ENCODE assay signal across 14 cellular contexts in genomic region chr1:16074217-16074616, GRCh38. TPM values are rescaled to one million over a fixed set of nuclear protein-coding genes. Genes with fewer than 3 reads are reported as not detected.
DNase-seq lines count a peak whose midpoint lies in the region; ATAC-seq and TF ChIP-seq lines count a peak whose summit lies in the region.
"Had no signal": no experiment of that assay in that cellular context is flagged by ENCODE, and none has a peak within 500 bp of the region (broad histone marks: within the 10 kb centered on the region; RNA-seq: fewer than 3 reads in every experiment).

No MANE protein-coding gene starts in this region.

- 67 to 77% methylated on average over 5 of the region's 5 CpGs for WGBS in mesodermal cell (ENCODE audit: insufficient coverage in 2 of 2), 2 experiments
- WGBS in tibial nerve, 2 donors = 78 to 82% methylated on average over 5 of the region's 5 CpGs
- 76 to 88% methylated on average over 5 of the region's 5 CpGs for WGBS in upper lobe of left lung, 2 donors

- H3F3A ChIP-seq in GM23338 (replicated peaks; ENCODE audit: low read depth) = no peaks in the 10 kb centered on the region

- peaks cover 12% of the 10 kb centered on the region for H3K4me1 Mint-ChIP-seq in GM23338
- H3K4me1 Mint-ChIP-seq in activated T-helper 2 cell treated with anti-CD3 and anti-CD28 coated beads, Interferon-gamma antibody, Interleukin-2, Interleukin-4, amounts not matched to agents 10 μg/mL and 5 μg/mL and 100 μg/mL, durations not matched to agents 14 hours and 24 hours and 36 hours (ENCODE audit: low read depth) = peaks cover 24% of the 10 kb centered on the region

- H3K9me3 Mint-ChIP-seq in GM23338 = no peaks in the 10 kb centered on the region; the same call in 2 of the 3 replicates
- no peaks in the 10 kb centered on the region for H3K9me3 Mint-ChIP-seq in activated T-helper 2 cell treated with anti-CD3 and anti-CD28 coated beads, Interferon-gamma antibody, Interleukin-2, Interleukin-4, amounts not matched to agents 10 μg/mL and 5 μg/mL and 100 μg/mL, durations not matched to agents 14 hours and 24 hours and 36 hours

- peak overlapping the region; percentile 97 for H3K4me2 ChIP-seq in BLaER1
- peak overlapping the region; percentile 88 for H3K4me2 ChIP-seq in GM23338

- peak overlapping the region; percentile 78 for H3K4me3 Mint-ChIP-seq in GM23338
- H3K4me3 Mint-ChIP-seq in activated T-helper 2 cell treated with anti-CD3 and anti-CD28 coated beads, Interferon-gamma antibody, Interleukin-2, Interleukin-4, amounts not matched to agents 10 μg/mL and 5 μg/mL and 100 μg/mL, durations not matched to agents 14 hours and 24 hours and 36 hours (ENCODE audit: low read depth) = peak overlapping the region; percentile 65

- H4K20me1 ChIP-seq in BLaER1 (peaks cover 10% of the 10 kb centered on the region), GM23338 (replicated peaks; ENCODE audit: insufficient read depth) (0 out of 2 replicates have a peak, but pooled peaks cover 3% of the 10 kb centered on the region)

- no peaks in the 10 kb centered on the region for H3K9me2 ChIP-seq in GM23338 (ENCODE audit: insufficient read depth)

- no peaks in the 10 kb centered on the region for H3K36me3 ChIP-seq in BLaER1
- no peaks in the 10 kb centered on the region for H3K36me3 ChIP-seq in GM23338 (ENCODE audit: insufficient read depth)
- H3K36me3 ChIP-seq in mesodermal cell (ENCODE audit: control insufficient read depth, insufficient read depth, low read length) = no peaks in the 10 kb centered on the region
- no peaks in the 10 kb centered on the region for H3K36me3 ChIP-seq in tibial nerve
- H3K36me3 ChIP-seq in upper lobe of left lung = no peaks in the 10 kb centered on the region
- H3K36me3 ChIP-seq: esophagus muscularis mucosa, Peyer's patch had no signal

- H3K27ac Mint-ChIP-seq in GM23338 = no peak overlapping the region
- H3K27ac Mint-ChIP-seq in activated T-helper 2 cell treated with anti-CD3 and anti-CD28 coated beads, Interferon-gamma antibody, Interleukin-2, Interleukin-4, amounts not matched to agents 10 μg/mL and 5 μg/mL and 100 μg/mL, durations not matched to agents 14 hours and 24 hours and 36 hours = no peak overlapping the region

- no peaks in the 10 kb centered on the region for H3K36me3 Mint-ChIP-seq in GM23338 (ENCODE audit: low read depth)
- H3K36me3 Mint-ChIP-seq in activated T-helper 2 cell treated with anti-CD3 and anti-CD28 coated beads, Interferon-gamma antibody, Interleukin-2, Interleukin-4, amounts not matched to agents 10 μg/mL and 5 μg/mL and 100 μg/mL, durations not matched to agents 14 hours and 24 hours and 36 hours (ENCODE audit: low read depth) = no peaks in the 10 kb centered on the region

- no peaks in the 10 kb centered on the region for H3K9me3 ChIP-seq in BLaER1
- H3K9me3 ChIP-seq in mesodermal cell (ENCODE audit: control insufficient read depth, low read length) = no peaks in the 10 kb centered on the region
- no peaks in the 10 kb centered on the region for H3K9me3 ChIP-seq in tibial nerve
- H3K9me3 ChIP-seq in upper lobe of left lung = no peaks in the 10 kb centered on the region
- H3K9me3 ChIP-seq: esophagus muscularis mucosa, Peyer's patch had no signal

- TF ChIP-seq CTCF in GM23338 (conservative IDR thresholded peaks at IDR 0.05; ENCODE audit: low read depth in 2 of 2) (no peak), tibial nerve (IDR thresholded peaks at IDR 0.05) (no peak), upper lobe of left lung (IDR thresholded peaks at IDR 0.05) (no peak), omental fat pad (IDR thresholded peaks at IDR 0.05) (no peak)

- peaks cover 30% of the 10 kb centered on the region for H3K27me3 ChIP-seq in BLaER1
- H3K27me3 ChIP-seq in GM23338 (ENCODE audit: insufficient read depth) = peaks cover 45% of the 10 kb centered on the region
- H3K27me3 ChIP-seq in tibial nerve = peaks cover 0 to 4% of the 10 kb centered on the region in 2 donors
- peaks cover 0 to 11% (median 8%) of the 10 kb centered on the region in 4 donors for H3K27me3 ChIP-seq in upper lobe of left lung
- H3K27me3 ChIP-seq: Peyer's patch had no signal

- ATAC-seq in GM23338 = no peak
- no peak for ATAC-seq in HG03460 (IDR thresholded peaks at IDR 0.05; ENCODE audit: unreplicated experiment)
- no peak for ATAC-seq in upper lobe of left lung (ENCODE audit: low FRiP score in 2 of 2)
- no peak for ATAC-seq in omental fat pad (ENCODE audit: low FRiP score)

- intact Hi-C loops in activated T-helper 2 cell treated with anti-CD3 and anti-CD28 coated beads, Interferon-gamma antibody, Interleukin-2, Interleukin-4, amounts not matched to agents 10 μg/mL and 5 μg/mL and 100 μg/mL, durations not matched to agents 14 hours and 24 hours and 36 hours (cut with micrococcal nuclease) = no loop called here

- no peak for DNase-seq in GM23338 (ENCODE audit: low spot score)
- no peak for DNase-seq in activated T-helper 2 cell treated with anti-CD3 and anti-CD28 coated beads, Interferon-gamma antibody, Interleukin-2, Interleukin-4, amounts not matched to agents 10 μg/mL and 5 μg/mL and 100 μg/mL, durations not matched to agents 14 hours and 24 hours and 36 hours (ENCODE audit: low spot score)
- no peak for DNase-seq in tibial nerve (ENCODE audit: low spot score in 2 of 2)
- no peak for DNase-seq in upper lobe of left lung
- DNase-seq in omental fat pad (ENCODE audit: low spot score) = no peak
- DNase-seq: cerebellar nuclear complex, KBM-7, occipital lobe had no signal

- TF ChIP-seq EP300 in tibial nerve (IDR thresholded peaks at IDR 0.05) (no peak), upper lobe of left lung (IDR thresholded peaks at IDR 0.05) (no peak)

- H3K4me3 ChIP-seq in BLaER1 = no peak overlapping the region
- H3K4me3 ChIP-seq in GM23338 = peak overlapping the region; percentile 59
- peak overlapping the region; percentile 37 for H3K4me3 ChIP-seq in mesodermal cell (ENCODE audit: extremely low read depth, insufficient read depth, low read length, poor library complexity, severe bottlenecking)
- H3K4me3 ChIP-seq in tibial nerve = no peak overlapping the region
- H3K4me3 ChIP-seq in upper lobe of left lung = no peak overlapping the region

- H3K27ac ChIP-seq in BLaER1 (no peak overlapping the region), GM23338 (ENCODE audit: low read depth) (no peak overlapping the region), mesodermal cell (ENCODE audit: low read depth, low read length, severe bottlenecking) (no peak overlapping the region), tibial nerve (no peak overlapping the region), upper lobe of left lung (no peak overlapping the region)
- H3K27ac ChIP-seq: esophagus muscularis mucosa had no signal

- no peaks in the 10 kb centered on the region for H3K79me2 ChIP-seq in GM23338 (replicated peaks; ENCODE audit: insufficient read depth)

- H3K9ac ChIP-seq in BLaER1 = no peak overlapping the region

- TF ChIP-seq POLR2A in tibial nerve (IDR thresholded peaks at IDR 0.05) (no peak), upper lobe of left lung (IDR thresholded peaks at IDR 0.05) (no peak)

- H3K27me3 Mint-ChIP-seq in GM23338 (ENCODE audit: insufficient read depth, low read depth, poor library complexity) = peaks cover 36% of the 10 kb centered on the region
- H3K27me3 Mint-ChIP-seq in activated T-helper 2 cell treated with anti-CD3 and anti-CD28 coated beads, Interferon-gamma antibody, Interleukin-2, Interleukin-4, amounts not matched to agents 10 μg/mL and 5 μg/mL and 100 μg/mL, durations not matched to agents 14 hours and 24 hours and 36 hours (ENCODE audit: low read depth) = peaks cover 20% of the 10 kb centered on the region

- H2AFZ ChIP-seq in GM23338 = no peak overlapping the region; the same call in 1 of the 2 replicates

- H3K4me1 ChIP-seq in BLaER1 = peaks cover 37% of the 10 kb centered on the region
- peaks cover 6% of the 10 kb centered on the region; the same call in 1 of the 2 replicates for H3K4me1 ChIP-seq in GM23338 (ENCODE audit: insufficient read depth)
- peaks cover 15% of the 10 kb centered on the region for H3K4me1 ChIP-seq in mesodermal cell (ENCODE audit: control insufficient read depth, insufficient read depth, low read length, poor library complexity, severe bottlenecking)
- peaks cover 0 to 30% (median 13%) of the 10 kb centered on the region in 4 donors for H3K4me1 ChIP-seq in tibial nerve
- peaks cover 11 to 19% (median 16%) of the 10 kb centered on the region in 4 donors for H3K4me1 ChIP-seq in upper lobe of left lung

RNA-seq across cellular contexts. Expression of gene FAM131C, which starts 0.8 kb away (rescaled TPM):
- total RNA-seq in GM23338 (2014; rRNA removed; shearing (Covaris generic)) = 0.74 and 1.3 TPM in 2 replicates
- 0.71 and 0.87 TPM in 2 replicates for polyA plus RNA-seq in GM23338 (2016; fragmentation: Nextera tagmentation; extraction: Ambion mirVana)
- 1.4 and 1.8 TPM in 2 replicates for total RNA-seq in activated T-helper 2 cell treated with anti-CD3 and anti-CD28 coated beads, Interferon-gamma antibody, Interleukin-2, Interleukin-4, amounts not matched to agents 10 μg/mL and 5 μg/mL and 100 μg/mL, durations not matched to agents 14 hours and 24 hours and 36 hours
- 0.96 TPM for polyA plus RNA-seq in mesodermal cell (2013, experiment 1 of 2)
- polyA plus RNA-seq in mesodermal cell (2013, experiment 2 of 2) = 0.71 TPM
- not detected for total RNA-seq in tibial nerve
- under 1 TPM in 1 of 6 donors, not detected in 5; 0.13 TPM for total RNA-seq in upper lobe of left lung
- not detected for total RNA-seq in omental fat pad

RNA-seq across cellular contexts. Expression of gene CLCNKB, which starts 30.6 kb away (rescaled TPM):
- total RNA-seq in GM23338 (2014; rRNA removed; shearing (Covaris generic)) = 1.2 and 1.3 TPM in 2 replicates
- 1.6 and 1.9 TPM in 2 replicates for polyA plus RNA-seq in GM23338 (2016; fragmentation: Nextera tagmentation; extraction: Ambion mirVana)
- not detected in 2 replicates for total RNA-seq in activated T-helper 2 cell treated with anti-CD3 and anti-CD28 coated beads, Interferon-gamma antibody, Interleukin-2, Interleukin-4, amounts not matched to agents 10 μg/mL and 5 μg/mL and 100 μg/mL, durations not matched to agents 14 hours and 24 hours and 36 hours
- 1.8 TPM for polyA plus RNA-seq in mesodermal cell (2013, experiment 1 of 2)
- 2.5 TPM for polyA plus RNA-seq in mesodermal cell (2013, experiment 2 of 2)
- total RNA-seq in tibial nerve (1 to 10 TPM in 1 of 4 donors, under 1 TPM in 2, not detected in 1; 0.39 to 3.1 (median 0.44) TPM), upper lobe of left lung (1 to 10 TPM in 1 of 6 donors, under 1 TPM in 3, not detected in 2; 0.46 to 9.4 (median 0.53) TPM), omental fat pad (1 to 10 TPM in 2 of 4 donors, under 1 TPM in 1, not detected in 1; 0.38 to 2.2 (median 1.6) TPM)
- total RNA-seq: H4, Peyer's patch had no signal

RNA-seq across cellular contexts. Expression of gene CLCNKA, which starts 52.4 kb away (rescaled TPM):
- 0.59 TPM in 1 of 2 replicates, not detected in the other for total RNA-seq in GM23338 (2014; rRNA removed; shearing (Covaris generic))
- 0.50 and 0.76 TPM in 2 replicates for polyA plus RNA-seq in GM23338 (2016; fragmentation: Nextera tagmentation; extraction: Ambion mirVana)
- not detected in 2 replicates for total RNA-seq in activated T-helper 2 cell treated with anti-CD3 and anti-CD28 coated beads, Interferon-gamma antibody, Interleukin-2, Interleukin-4, amounts not matched to agents 10 μg/mL and 5 μg/mL and 100 μg/mL, durations not matched to agents 14 hours and 24 hours and 36 hours
- polyA plus RNA-seq in mesodermal cell (2013, experiment 1 of 2) = 0.85 TPM
- 0.46 TPM for polyA plus RNA-seq in mesodermal cell (2013, experiment 2 of 2)
- total RNA-seq in tibial nerve (not detected), upper lobe of left lung (under 1 TPM in 3 of 6 donors, not detected in 3; 0.20 to 0.89 (median 0.49) TPM), omental fat pad (1 to 10 TPM in 2 of 4 donors, under 1 TPM in 2; 0.37 to 2.4 (median 1.0) TPM)
- total RNA-seq: H4, occipital lobe had no signal

RNA-seq across cellular contexts. Expression of gene HSPB7, which starts 56.4 kb away (rescaled TPM):
- total RNA-seq in GM23338 (2014; rRNA removed; shearing (Covaris generic)) = not detected in 2 replicates
- polyA plus RNA-seq in GM23338 (2016; fragmentation: Nextera tagmentation; extraction: Ambion mirVana) = 0.13 and 0.97 TPM in 2 replicates
- total RNA-seq in activated T-helper 2 cell treated with anti-CD3 and anti-CD28 coated beads, Interferon-gamma antibody, Interleukin-2, Interleukin-4, amounts not matched to agents 10 μg/mL and 5 μg/mL and 100 μg/mL, durations not matched to agents 14 hours and 24 hours and 36 hours = not detected in 2 replicates
- polyA plus RNA-seq in mesodermal cell (2013, experiment 1 of 2) = 2.9 TPM
- 3.7 TPM for polyA plus RNA-seq in mesodermal cell (2013, experiment 2 of 2)
- 10 to 100 TPM; 10.4 to 42.6 (median 27.6) TPM for total RNA-seq in tibial nerve
- total RNA-seq in upper lobe of left lung = 1 to 10 TPM; 1.0 to 9.2 (median 3.0) TPM
- 100 to 1,000 TPM in 3 of 4 donors, 10 to 100 TPM in 1; 65.7 to 157 (median 128) TPM for total RNA-seq in omental fat pad
- total RNA-seq: H4, occipital lobe had no signal

Comparison
In these comparisons a context has a peak if more than half of its experiments do, and no peak if none do; other contexts are left out.
1. H3K4me3 ChIP-seq: peak in GM23338 (single experiment) and mesodermal cell (single experiment); none in BLaER1 (single experiment), tibial nerve (0 of 4) and upper lobe of left lung (0 of 4).